8 cellular contexts compared by ENCODE assay signal in genomic region chr1:91697322-91698260, GRCh38.
DNase-seq lines count a peak whose midpoint lies in the region; ATAC-seq and TF ChIP-seq lines count a peak whose summit lies in the region.

No MANE protein-coding gene starts in this region.

- peak overlapping the region; percentile 25 for H3K4me3 ChIP-seq in adipocyte (ENCODE audit: low read length)
- H3K4me3 ChIP-seq in endodermal cell (ENCODE audit: low read length) = no peak overlapping the region

- H3K27ac Mint-ChIP-seq in endodermal cell = no peak overlapping the region
- H3K27ac Mint-ChIP-seq in stimulated activated memory B cell treated with anti-CD40 and anti-IgM and Interleukin-4, amounts not matched to agents 10 μg/mL and 1 μg/mL and 100 μg/mL, for 72 hours = no peak overlapping the region

- WGBS in endodermal cell (ENCODE audit: insufficient coverage in 1 of 2, insufficient read length in 1 of 2), 2 experiments = 78 to 93% methylated on average over 3 to 5 of the region's 5 CpGs

- H3K4me3 Mint-ChIP-seq in endodermal cell = no peak overlapping the region
- no peak overlapping the region for H3K4me3 Mint-ChIP-seq in stimulated activated memory B cell treated with anti-CD40 and anti-IgM and Interleukin-4, amounts not matched to agents 10 μg/mL and 1 μg/mL and 100 μg/mL, for 72 hours

- no peaks in the 10 kb centered on the region for H3K9me3 ChIP-seq in adipocyte (ENCODE audit: control insufficient read depth, low read length)
- no peaks in the 10 kb centered on the region for H3K9me3 ChIP-seq in endodermal cell (ENCODE audit: control insufficient read depth, low read length)

- peak; percentile 72 to 78 for ATAC-seq in activated CD4-positive, CD25-positive, alpha-beta regulatory T cell treated with anti-CD3 and anti-CD28 coated beads, Interleukin-2, amount 50 U/mL, for 24 hours
- ATAC-seq in HG03520 (IDR thresholded peaks at IDR 0.05; ENCODE audit: unreplicated experiment) = peak; percentile 91
- no peak for ATAC-seq in stimulated activated memory B cell treated with anti-CD40 and anti-IgM and Interleukin-4, amounts not matched to agents 10 μg/mL and 1 μg/mL and 100 μg/mL, for 72 hours

- peaks cover 82% of the 10 kb centered on the region for H3K4me1 ChIP-seq in adipocyte (ENCODE audit: control insufficient read depth, insufficient read depth, low read length)
- peaks cover 2% of the 10 kb centered on the region for H3K4me1 ChIP-seq in endodermal cell (ENCODE audit: control insufficient read depth, insufficient read depth, low read length)

- no peaks in the 10 kb centered on the region for H3K36me3 Mint-ChIP-seq in endodermal cell (ENCODE audit: low read depth)
- H3K36me3 Mint-ChIP-seq in stimulated activated memory B cell treated with anti-CD40 and anti-IgM and Interleukin-4, amounts not matched to agents 10 μg/mL and 1 μg/mL and 100 μg/mL, for 72 hours = no peaks in the 10 kb centered on the region

- H3K27me3 ChIP-seq in adipocyte (replicated peaks; ENCODE audit: control insufficient read depth, insufficient read depth, low read length) (no peaks in the 10 kb centered on the region), endodermal cell (ENCODE audit: control insufficient read depth, insufficient read depth, low read length, poor library complexity, severe bottlenecking) (no peaks in the 10 kb centered on the region)

- H3K27me3 Mint-ChIP-seq in endodermal cell (ENCODE audit: insufficient read depth) = no peaks in the 10 kb centered on the region
- H3K27me3 Mint-ChIP-seq in stimulated activated memory B cell treated with anti-CD40 and anti-IgM and Interleukin-4, amounts not matched to agents 10 μg/mL and 1 μg/mL and 100 μg/mL, for 72 hours = peaks cover 10% of the 10 kb centered on the region

- H3K9ac ChIP-seq in adipocyte (ENCODE audit: low read length) (peak overlapping the region; percentile 80), endodermal cell (ENCODE audit: extremely low read depth, low read length, poor library complexity, severe bottlenecking) (no peak overlapping the region)

- H3K9me3 Mint-ChIP-seq in endodermal cell = no peaks in the 10 kb centered on the region
- no peaks in the 10 kb centered on the region for H3K9me3 Mint-ChIP-seq in stimulated activated memory B cell treated with anti-CD40 and anti-IgM and Interleukin-4, amounts not matched to agents 10 μg/mL and 1 μg/mL and 100 μg/mL, for 72 hours

- H3K4me1 Mint-ChIP-seq in endodermal cell = peaks cover 12% of the 10 kb centered on the region
- no peaks in the 10 kb centered on the region for H3K4me1 Mint-ChIP-seq in stimulated activated memory B cell treated with anti-CD40 and anti-IgM and Interleukin-4, amounts not matched to agents 10 μg/mL and 1 μg/mL and 100 μg/mL, for 72 hours

- DNase-seq in activated CD4-positive, CD25-positive, alpha-beta regulatory T cell (lab: John Stamatoyannopoulos, UW) = no peak
- DNase-seq in adipocyte (ENCODE audit: low read depth) = peak; percentile 84
- peak; percentile 31 for DNase-seq in stimulated activated CD4-positive, alpha-beta T cell treated with anti-CD3 and anti-CD28 coated beads, Interleukin-12 subunit alpha, Interleukin-12 subunit beta, amount 100 ng/mL, for 4 hours
- DNase-seq in endodermal cell = no peak
- no peak for DNase-seq in SHP77 (lab: John Stamatoyannopoulos, UW)

- H3K36me3 ChIP-seq in adipocyte (ENCODE audit: control insufficient read depth, insufficient read depth, low read length, severe bottlenecking) (peaks cover 44% of the 10 kb centered on the region), endodermal cell (ENCODE audit: control insufficient read depth, insufficient read depth, low read length) (no peaks in the 10 kb centered on the region)

- TF ChIP-seq CTCF in endodermal cell (conservative IDR thresholded peaks at IDR 0.05) = no peak

- no peak overlapping the region for H3K27ac ChIP-seq in endodermal cell (ENCODE audit: low read depth, low read length)

Comparison
In these comparisons a context has a peak if more than half of its experiments do, and no peak if none do; other contexts are left out.
1. DNase-seq: peak in adipocyte (single experiment) and stimulated activated CD4-positive, alpha-beta T cell treated with anti-CD3 and anti-CD28 coated beads, Interleukin-12 subunit alpha, Interleukin-12 subunit beta, amount 100 ng/mL, for 4 hours (single experiment); none in activated CD4-positive, CD25-positive, alpha-beta regulatory T cell (0 of 4), endodermal cell (single experiment) and SHP77 (0 of 2).